11 cellular contexts compared by ENCODE assay signal in genomic region chrX:38799995-38800394, GRCh38. TPM values are rescaled to one million over a fixed set of nuclear protein-coding genes. Genes with fewer than 3 reads are reported as not detected.
A peak's percentile ranks its signal among the peaks of the same experiment; 100 is the strongest.
DNase-seq lines count a peak whose midpoint lies in the region; ATAC-seq and TF ChIP-seq lines count a peak whose summit lies in the region.
"Had no signal": no experiment of that assay in that cellular context is flagged by ENCODE, and none has a peak within 500 bp of the region (broad histone marks: within the 10 kb centered on the region; RNA-seq: fewer than 3 reads in every experiment).

No MANE protein-coding gene starts in this region.

- H3K27me3 ChIP-seq in OCI-LY1 (ENCODE audit: insufficient read depth, low read length) (no peaks in the 10 kb centered on the region), endodermal cell (ENCODE audit: control insufficient read depth, insufficient read depth, low read length, poor library complexity, severe bottlenecking) (no peaks in the 10 kb centered on the region), smooth muscle cell (ENCODE audit: low read depth) (no peaks in the 10 kb centered on the region)
- H3K27me3 ChIP-seq: body of pancreas, SJCRH30 had no signal

- peaks cover 6% of the 10 kb centered on the region for H3K27me3 Mint-ChIP-seq in activated T-cell treated with anti-CD3 and anti-CD28 coated beads, Interleukin-2, amount 50 U/mL, for 72 hours (ENCODE audit: low read depth)
- no peaks in the 10 kb centered on the region for H3K27me3 Mint-ChIP-seq in endodermal cell (ENCODE audit: insufficient read depth)

- H3K4me2 ChIP-seq in OCI-LY1 (ENCODE audit: low read length) (no peak overlapping the region), smooth muscle cell (no peak overlapping the region)

- no peak for ATAC-seq in activated T-cell treated with anti-CD3 and anti-CD28 coated beads, Interleukin-2, amount 50 U/mL, for 72 hours (replicated peaks in 1 of 2)
- ATAC-seq: body of pancreas had no signal

- H4K20me1 ChIP-seq in OCI-LY1 (ENCODE audit: insufficient read depth, low read length) (no peaks in the 10 kb centered on the region), smooth muscle cell (ENCODE audit: low read depth) (no peaks in the 10 kb centered on the region)

- H3K9me3 ChIP-seq in OCI-LY1 (ENCODE audit: low read length) (no peaks in the 10 kb centered on the region), endodermal cell (ENCODE audit: control insufficient read depth, low read length) (no peaks in the 10 kb centered on the region), smooth muscle cell (replicated peaks; ENCODE audit: low read depth) (no peaks in the 10 kb centered on the region)
- H3K9me3 ChIP-seq: body of pancreas, SJCRH30 had no signal

- H3K79me2 ChIP-seq in OCI-LY1 (ENCODE audit: insufficient read depth, low read length) = no peaks in the 10 kb centered on the region
- H3K79me2 ChIP-seq in smooth muscle cell (ENCODE audit: low read depth) = peaks cover 8% of the 10 kb centered on the region

- H3K27ac Mint-ChIP-seq in activated T-cell treated with anti-CD3 and anti-CD28 coated beads, Interleukin-2, amount 50 U/mL, for 72 hours = peak overlapping the region; percentile 27
- no peak overlapping the region for H3K27ac Mint-ChIP-seq in endodermal cell

- no peak overlapping the region for H2AFZ ChIP-seq in OCI-LY1 (ENCODE audit: low read length)
- H2AFZ ChIP-seq in smooth muscle cell (ENCODE audit: low read depth) = no peak overlapping the region

- H3F3A ChIP-seq in OCI-LY1 (ENCODE audit: insufficient read depth, low read length) = no peaks in the 10 kb centered on the region
- H3F3A ChIP-seq in smooth muscle cell (ENCODE audit: low read depth) = no peaks in the 10 kb centered on the region

- H3K9ac ChIP-seq in OCI-LY1 (ENCODE audit: low read length) (no peak overlapping the region), endodermal cell (ENCODE audit: extremely low read depth, low read length, poor library complexity, severe bottlenecking) (no peak overlapping the region), smooth muscle cell (ENCODE audit: low read depth) (no peak overlapping the region)

- H3K4me3 ChIP-seq in OCI-LY1 (ENCODE audit: low read depth, low read length, poor library complexity, severe bottlenecking) (no peak overlapping the region), endodermal cell (ENCODE audit: low read length) (no peak overlapping the region), smooth muscle cell (no peak overlapping the region)
- H3K4me3 ChIP-seq: body of pancreas, SJCRH30 had no signal

- 79% methylated on average over 4 of the region's 4 CpGs; no CpG with 5 or more reads in 1 of the 2 experiments for WGBS in endodermal cell (ENCODE audit: insufficient coverage in 1 of 2, insufficient read length in 1 of 2), 2 experiments
- 68% methylated on average over 4 of the region's 4 CpGs for WGBS in smooth muscle cell (ENCODE audit: low lambda C conversion rate)

- no peaks in the 10 kb centered on the region for H3K36me3 ChIP-seq in OCI-LY1 (ENCODE audit: insufficient read depth, low read length)
- no peaks in the 10 kb centered on the region for H3K36me3 ChIP-seq in endodermal cell (ENCODE audit: control insufficient read depth, insufficient read depth, low read length)
- H3K36me3 ChIP-seq in smooth muscle cell (ENCODE audit: low read depth) = no peaks in the 10 kb centered on the region

- H3K9me3 Mint-ChIP-seq in activated T-cell treated with anti-CD3 and anti-CD28 coated beads, Interleukin-2, amount 50 U/mL, for 72 hours = no peaks in the 10 kb centered on the region
- H3K9me3 Mint-ChIP-seq in endodermal cell = peaks cover 31% of the 10 kb centered on the region

- peaks cover 11 to 12% of the 10 kb centered on the region in 2 donors for H3K36me3 Mint-ChIP-seq in activated T-cell treated with anti-CD3 and anti-CD28 coated beads, Interleukin-2, amount 50 U/mL, for 72 hours (ENCODE audit: insufficient read depth in 2 of 2)
- peaks cover 9% of the 10 kb centered on the region for H3K36me3 Mint-ChIP-seq in endodermal cell (ENCODE audit: low read depth)

- no peak for DNase-seq in activated T-cell treated with anti-CD3 and anti-CD28 coated beads, Interleukin-2, amount 50 U/mL, for 72 hours
- no peak for DNase-seq in activated T-cell treated with anti-CD3 and anti-CD28 coated beads, Interleukin-2, amount 50 U/mL, for 48 hours
- DNase-seq in endodermal cell = no peak
- DNase-seq in smooth muscle cell (lab: John Stamatoyannopoulos, UW; ENCODE audit: unreplicated experiment) = no peak
- DNase-seq in DMS153 treated with DMSO at 0.1 percent for 48 hours (lab: John Stamatoyannopoulos, UW; ENCODE audit: unreplicated experiment) = no peak
- no peak for DNase-seq in NCI-H1694 (lab: John Stamatoyannopoulos, UW)
- no peak for DNase-seq in NCI-H748 treated with DMSO at 0.1 percent for 48 hours (lab: John Stamatoyannopoulos, UW)
- DNase-seq: SJCRH30 had no signal

- TF ChIP-seq CTCF in OCI-LY1 (IDR thresholded peaks at IDR 0.05; ENCODE audit: low read length) (peak; percentile 47; the same call in 1 of the 2 replicates), endodermal cell (conservative IDR thresholded peaks at IDR 0.05) (peak; percentile 37), smooth muscle cell (IDR thresholded peaks at IDR 0.05; ENCODE audit: borderline replicate concordance, insufficient read depth, poor library complexity, severe bottlenecking) (no peak)

- H3K4me1 ChIP-seq in OCI-LY1 (ENCODE audit: insufficient read depth, low read length, severe bottlenecking) (peaks cover 13% of the 10 kb centered on the region), endodermal cell (ENCODE audit: control insufficient read depth, insufficient read depth, low read length) (no peaks in the 10 kb centered on the region), smooth muscle cell (ENCODE audit: low read depth) (no peaks in the 10 kb centered on the region)
- H3K4me1 ChIP-seq: SJCRH30 had no signal

- H3K4me3 Mint-ChIP-seq in activated T-cell treated with anti-CD3 and anti-CD28 coated beads, Interleukin-2, amount 50 U/mL, for 72 hours = no peak overlapping the region
- no peak overlapping the region for H3K4me3 Mint-ChIP-seq in endodermal cell

- no peaks in the 10 kb centered on the region for H3K4me1 Mint-ChIP-seq in activated T-cell treated with anti-CD3 and anti-CD28 coated beads, Interleukin-2, amount 50 U/mL, for 72 hours (ENCODE audit: low read depth)
- H3K4me1 Mint-ChIP-seq in endodermal cell = no peaks in the 10 kb centered on the region

- no peaks in the 10 kb centered on the region for H3K9me2 ChIP-seq in OCI-LY1 (ENCODE audit: low read depth, low read length)

- H3K27ac ChIP-seq in OCI-LY1 (ENCODE audit: low read depth, low read length, poor library complexity, severe bottlenecking) (no peak overlapping the region), endodermal cell (ENCODE audit: low read depth, low read length) (no peak overlapping the region), smooth muscle cell (ENCODE audit: low read depth) (peak overlapping the region; percentile 82)

RNA-seq across cellular contexts. Expression of gene MID1IP1, which starts 1.3 kb away (rescaled TPM):
- 100 to 1,000 TPM; 118 to 133 TPM for total RNA-seq in activated T-cell treated with anti-CD3 and anti-CD28 coated beads, Interleukin-2, amount 50 U/mL, for 72 hours
- total RNA-seq in endodermal cell (100 to 1,000 TPM in 1 of 2 donors, 10 to 100 TPM in 1; 73.2 to 125 TPM), smooth muscle cell (31.5 and 33.1 TPM in 2 replicates)
- 60.3 TPM for polyA plus RNA-seq in endodermal cell (2013, experiment 1 of 2)
- 58.0 TPM for polyA plus RNA-seq in endodermal cell (2013, experiment 2 of 2)
- 36.4 and 37.7 TPM in 2 replicates for polyA plus RNA-seq in smooth muscle cell
- total RNA-seq: HT1080 had no signal
